Comparison of ENCODE assay signal across 13 cellular contexts in genomic region chr1:86933562-86934377, GRCh38. TPM values are rescaled to one million over a fixed set of nuclear protein-coding genes. Genes with fewer than 3 reads are reported as not detected.
DNase-seq lines count a peak whose midpoint lies in the region; FAIRE-seq and TF ChIP-seq lines count a peak whose summit lies in the region.
"Had no signal": no experiment of that assay in that cellular context is flagged by ENCODE, and none has a peak within 500 bp of the region (broad histone marks: within the 10 kb centered on the region; RNA-seq: fewer than 3 reads in every experiment).

No MANE protein-coding gene starts in this region.

- peaks cover 12% of the 10 kb centered on the region for H3K4me1 Mint-ChIP-seq in nephron progenitor cell

- H3K4me1 ChIP-seq in NT2/D1 (ENCODE audit: insufficient read depth, insufficient read length): no peaks in the 10 kb centered on the region
- peaks cover 7% of the 10 kb centered on the region for H3K4me1 ChIP-seq in endothelial cell of umbilical vein (ENCODE audit: control insufficient read depth, extremely low read depth, insufficient read depth, low read length)

- no peaks in the 10 kb centered on the region for H3K27me3 ChIP-seq in NT2/D1 (ENCODE audit: insufficient read depth, insufficient read length)
- H3K27me3 ChIP-seq in endothelial cell of umbilical vein (ENCODE audit: control insufficient read depth in 2 of 2, insufficient read depth in 2 of 2, low read length in 2 of 2): no peaks in the 10 kb centered on the region
- H3K27me3 ChIP-seq in dorsolateral prefrontal cortex: no peaks in the 10 kb centered on the region
- H3K27me3 ChIP-seq: stomach had no signal

- H4K20me1 ChIP-seq in endothelial cell of umbilical vein (replicated peaks; ENCODE audit: control insufficient read depth, extremely low read depth, insufficient read depth, low read length): no peaks in the 10 kb centered on the region

- FAIRE-seq in endothelial cell of umbilical vein (lab: Jason Lieb, UNC): no peak

- H2AFZ ChIP-seq in endothelial cell of umbilical vein (ENCODE audit: low read depth, low read length): no peak overlapping the region

- dilution Hi-C loops in endothelial cell of umbilical vein (cut with MboI; ENCODE audit: extremely low pct_ligation_motif_present, low sequenced_read_pairs): no loop called here

- peak overlapping the region; percentile 5 for H3K9ac ChIP-seq in NT2/D1 (ENCODE audit: insufficient read length, low read depth)
- no peak overlapping the region for H3K9ac ChIP-seq in endothelial cell of umbilical vein (replicated peaks; ENCODE audit: extremely low read depth, insufficient read depth, low read length)
- H3K9ac ChIP-seq: KMS-11 had no signal

- no peaks in the 10 kb centered on the region for H3K9me1 ChIP-seq in endothelial cell of umbilical vein (replicated peaks; ENCODE audit: control insufficient read depth, extremely low read depth, insufficient read depth, low read length)

- H3K4me3 ChIP-seq in NT2/D1 (ENCODE audit: insufficient read length, low read depth) (no peak overlapping the region), endothelial cell of umbilical vein (replicated peaks in 1 of 3; ENCODE audit: insufficient read depth in 1 of 3, low read depth in 1 of 3, low read length in 3 of 3) (no peak overlapping the region), dorsolateral prefrontal cortex (no peak overlapping the region)
- H3K4me3 ChIP-seq: stomach had no signal

- H3K9me3 ChIP-seq in NT2/D1 (ENCODE audit: insufficient read depth, low read length) (no peaks in the 10 kb centered on the region), endothelial cell of umbilical vein (replicated peaks; ENCODE audit: control insufficient read depth, insufficient read depth, low read length) (no peaks in the 10 kb centered on the region)
- H3K9me3 ChIP-seq: stomach had no signal

- H3K79me2 ChIP-seq in endothelial cell of umbilical vein (ENCODE audit: control insufficient read depth, insufficient read depth, low read length): peaks cover 20% of the 10 kb centered on the region

- TF ChIP-seq CTCF in endothelial cell of umbilical vein (IDR thresholded peaks at IDR 0.05; ENCODE audit: extremely low read depth in 1 of 2, insufficient read depth in 1 of 2, low read depth in 1 of 2, low read length in 2 of 2) (no peak), nephron progenitor cell (IDR thresholded peaks at IDR 0.05) (no peak), dorsolateral prefrontal cortex (IDR thresholded peaks at IDR 0.05 in 54 of 56, conservative IDR thresholded peaks at IDR 0.05 in 2 of 56; ENCODE audit: low read depth in 1 of 56, partially characterized antibody in 56 of 56) (no peak)

- POLR2A ChIA-PET in HEK293T (lab: Yijun Ruan, JAX): interaction anchor here (0.7 to 2.8 kb wide), 2 partner anchors 19 to 23 kb away, joined by 3 to 24 read pairs; partner anchors contain the start of genes HS2ST1 and SELENOF
- POLR2A ChIA-PET in endothelial cell of umbilical vein (lab: Charles Lee): no interaction called here

- intact Hi-C loops in endothelial cell of umbilical vein (cut with micrococcal nuclease) (no loop called here), dorsolateral prefrontal cortex (cut with DNase I) (no loop called here)

- H3K4me2 ChIP-seq in endothelial cell of umbilical vein (ENCODE audit: insufficient read depth, low read length): no peak overlapping the region
- H3K4me2 ChIP-seq: KMS-11 had no signal

- no TSS peak for BruUV-seq in endothelial cell of umbilical vein (replicated peaks; lab: Mats Ljungman, UMichigan)

- DNase-seq in HEK293T (ENCODE audit: extremely low spot score) (no peak), NT2/D1 (ENCODE audit: low read depth, low spot score) (peak; percentile 43), endothelial cell of umbilical vein (ENCODE audit: low read depth, low spot score) (peak; percentile 6), nephron progenitor cell (no peak), substantia nigra (lab: John Stamatoyannopoulos, UW) (no peak), dorsolateral prefrontal cortex (no peak)
- no peak for DNase-seq in stimulated activated CD4-positive, alpha-beta T cell treated with anti-CD3 and anti-CD28 coated beads, Interleukin-1b, Interleukin-23, amount 100 ng/mL, for 48 hours
- DNase-seq: activated effector memory CD4-positive, alpha-beta T cell treated with anti-CD3 and anti-CD28 coated beads, Interleukin-2, amount 50 U/mL, for 16 hours; HCEC 1CT; left colon; stimulated activated CD4-positive, alpha-beta T cell treated with anti-CD3 and anti-CD28 coated beads, Interleukin-4, amount 100 ng/mL, for 1 hour; stomach had no signal

- H3K9me3 Mint-ChIP-seq in nephron progenitor cell: peaks cover 25% of the 10 kb centered on the region

- H3K36me3 ChIP-seq in NT2/D1 (ENCODE audit: insufficient read depth, insufficient read length, low read length) (no peaks in the 10 kb centered on the region), endothelial cell of umbilical vein (ENCODE audit: control insufficient read depth in 2 of 2, extremely low read depth in 1 of 2, insufficient read depth in 2 of 2, low read length in 2 of 2) (no peaks in the 10 kb centered on the region)
- H3K36me3 ChIP-seq: stomach had no signal

- CTCF ChIA-PET in HEK293T (lab: Yijun Ruan, JAX) (interaction anchor here (1.0 to 2.0 kb wide), 5 partner anchors 9 to 229 kb away, joined by 3 to 7 read pairs (median 4); partner anchors contain the start of gene SH3GLB1), endothelial cell of umbilical vein (lab: Charles Lee) (interaction anchor here (0.6 to 1.4 kb wide), 5 partner anchors 14 to 100 kb away, joined by 3 to 6 read pairs (median 5); no protein-coding TSS in a partner anchor)

- peaks cover 23% of the 10 kb centered on the region for H3K36me3 Mint-ChIP-seq in nephron progenitor cell (ENCODE audit: low read depth)

- TF ChIP-seq POLR2A in endothelial cell of umbilical vein (IDR thresholded peaks at IDR 0.05; ENCODE audit: low read depth, low read length): no peak

- no peak overlapping the region for H3K4me3 Mint-ChIP-seq in nephron progenitor cell

- H3K27ac ChIP-seq in endothelial cell of umbilical vein (ENCODE audit: insufficient read depth, low read depth, low read length) (no peak overlapping the region), substantia nigra (ENCODE audit: low read depth, low read length, poor library complexity, severe bottlenecking) (no peak overlapping the region), dorsolateral prefrontal cortex (no peak overlapping the region)
- H3K27ac ChIP-seq: KMS-11 had no signal

- H3K27ac Mint-ChIP-seq in nephron progenitor cell: peak overlapping the region; percentile 89

- no peaks in the 10 kb centered on the region for H3K27me3 Mint-ChIP-seq in nephron progenitor cell (ENCODE audit: low read depth, poor library complexity)

TF ChIP-seq in HEK293T, 16 proteins besides CTCF, POLR2A, EP300 and RAD21 (continues in another document):
- peak; percentile 28; the same call in 1 of the 2 replicates for TF ChIP-seq ZNF384 (IDR thresholded peaks at IDR 0.05)
- TF ChIP-seq BHLHE40 (IDR thresholded peaks at IDR 0.05; ENCODE audit: borderline replicate concordance): no peak
- no peak for TF ChIP-seq L3MBTL2 (conservative IDR thresholded peaks at IDR 0.05)
- no peak for TF ChIP-seq PKNOX1 (IDR thresholded peaks at IDR 0.05)
- TF ChIP-seq HDGF (IDR thresholded peaks at IDR 0.05; ENCODE audit: borderline replicate concordance): no peak

TF ChIP-seq in endothelial cell of umbilical vein, 7 proteins besides CTCF, POLR2A, EP300 and RAD21:
- no peak for TF ChIP-seq MYC (IDR thresholded peaks at IDR 0.05; ENCODE audit: low read depth, low read length)
- TF ChIP-seq POLR2AphosphoS5 (IDR thresholded peaks at IDR 0.05; ENCODE audit: insufficient read depth, low read depth, low read length): no peak
- TF ChIP-seq MAX (IDR thresholded peaks at IDR 0.05; ENCODE audit: insufficient read depth, insufficient read length): no peak
- no peak for TF ChIP-seq JUN (IDR thresholded peaks at IDR 0.05; ENCODE audit: borderline replicate concordance, insufficient read depth, insufficient read length, low read depth)
- no peak for TF ChIP-seq FOS (IDR thresholded peaks at IDR 0.05; ENCODE audit: borderline replicate concordance, insufficient read depth, low read length)
- TF ChIP-seq GATA2 (IDR thresholded peaks at IDR 0.05; ENCODE audit: insufficient read depth, insufficient read length, low read depth, low read length): no peak

RNA-seq across cellular contexts. Expression of gene HS2ST1, which starts 19.3 kb away (rescaled TPM):
- 28.7 and 31.2 TPM in 2 replicates for total RNA-seq in endothelial cell of umbilical vein
- polyA plus RNA-seq in endothelial cell of umbilical vein: 4.4 and 5.5 TPM in 2 replicates
- 6.4 and 6.9 TPM in 2 replicates for polyA plus RNA-seq in endothelial cell of umbilical vein (2011; cell fraction: cytosol; rRNA removed)
- 4.1 and 5.0 TPM in 2 replicates for polyA plus RNA-seq in endothelial cell of umbilical vein (2011; cell fraction: nucleus; rRNA removed)
- polyA plus RNA-seq in endothelial cell of umbilical vein (2012): 14.2 and 23.0 TPM in 2 replicates
- polyA minus RNA-seq in endothelial cell of umbilical vein: 11.9 and 21.0 TPM in 2 replicates
- 10.3 TPM for polyA minus RNA-seq in endothelial cell of umbilical vein (2011; cell fraction: cytosol; rRNA and poly(A)+ RNA removed)
- polyA minus RNA-seq in endothelial cell of umbilical vein (2011; cell fraction: nucleus; rRNA and poly(A)+ RNA removed): 9.5 and 14.1 TPM in 2 replicates
- total RNA-seq in dorsolateral prefrontal cortex: 10 to 100 TPM; 15.9 to 51.2 (median 33.7) TPM

RNA-seq across cellular contexts. Expression of gene SELENOF, which starts 19.8 kb away (rescaled TPM):
- 202 and 205 TPM in 2 replicates for total RNA-seq in endothelial cell of umbilical vein
- polyA plus RNA-seq in endothelial cell of umbilical vein: 81.3 and 102 TPM in 2 replicates
- polyA plus RNA-seq in endothelial cell of umbilical vein (2011; cell fraction: cytosol; rRNA removed): 157 and 158 TPM in 2 replicates
- polyA plus RNA-seq in endothelial cell of umbilical vein (2011; cell fraction: nucleus; rRNA removed): 48.8 and 62.7 TPM in 2 replicates
- 156 and 223 TPM in 2 replicates for polyA plus RNA-seq in endothelial cell of umbilical vein (2012)
- 99.5 and 129 TPM in 2 replicates for polyA minus RNA-seq in endothelial cell of umbilical vein
- polyA minus RNA-seq in endothelial cell of umbilical vein (2011; cell fraction: cytosol; rRNA and poly(A)+ RNA removed): 49.9 TPM
- 26.0 and 33.2 TPM in 2 replicates for polyA minus RNA-seq in endothelial cell of umbilical vein (2011; cell fraction: nucleus; rRNA and poly(A)+ RNA removed)
- 100 to 1,000 TPM in 98 of 120 experiments, 10 to 100 TPM in 22; 81.1 to 146 (median 111) TPM for total RNA-seq in dorsolateral prefrontal cortex

Comparison
In these comparisons a context has a peak if more than half of its experiments do, and no peak if none do; other contexts are left out.
1. DNase-seq: peak in NT2/D1 (single experiment) and endothelial cell of umbilical vein (single experiment); none in HEK293T (single experiment), nephron progenitor cell (single experiment), substantia nigra (0 of 49), stimulated activated CD4-positive, alpha-beta T cell treated with anti-CD3 and anti-CD28 coated beads, Interleukin-1b, Interleukin-23, amount 100 ng/mL, for 48 hours (single experiment) and dorsolateral prefrontal cortex (0 of 10).